Comparison of ENCODE assay signal across 18 cellular contexts in the genomic region with DNA sequence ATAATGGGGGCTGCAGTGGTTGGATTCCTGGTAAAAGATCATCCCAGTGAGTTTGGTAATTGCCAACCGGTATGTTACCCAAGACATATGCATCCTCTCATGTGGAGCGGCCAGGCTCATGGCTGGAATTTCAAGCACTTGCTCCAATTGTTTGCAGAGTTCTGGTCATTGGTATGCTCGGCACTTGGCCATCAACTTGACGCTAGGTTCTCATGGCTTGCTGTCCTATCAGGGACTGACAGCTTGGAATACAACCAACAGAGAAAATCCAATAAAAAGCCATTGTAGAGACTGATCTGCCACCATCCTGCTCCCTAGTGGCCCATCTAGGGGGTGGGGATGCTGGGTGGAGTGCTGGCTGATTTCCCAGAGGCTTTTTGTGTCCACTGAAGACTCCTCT.
"Had no signal": no experiment of that assay in that cellular context is flagged by ENCODE, and none has a peak within 500 bp of the region (broad histone marks: within the 10 kb centered on the region; RNA-seq: fewer than 3 reads in every experiment).

No MANE protein-coding gene starts in this region.

- H3K4me1 ChIP-seq: ascending aorta had no signal

- H3K27me3 Mint-ChIP-seq: type B pancreatic cell had no signal

- H3K9me3 ChIP-seq: ascending aorta, left ventricle myocardium inferior, ovary, SK-N-SH had no signal

- H3K4me3 ChIP-seq: ascending aorta, cardiac muscle cell, left ventricle myocardium inferior, ovary had no signal

- H3K4me2 ChIP-seq: SK-N-SH had no signal

- H3K27me3 ChIP-seq: ascending aorta, cardiac muscle cell, ovary had no signal

- H3K36me3 Mint-ChIP-seq: activated CD8-positive, alpha-beta memory T cell treated with anti-CD3 and anti-CD28 coated beads, Interleukin-2, amount 10 ng/mL, durations not matched to agents 7 days and 5 days; activated naive CD4-positive, alpha-beta T cell treated with anti-CD3 and anti-CD28 coated beads, Interleukin-2, amount 10 ng/mL, durations not matched to agents 7 days and 5 days; naive B cell; stimulated activated naive B cell treated with anti-CD40 and anti-IgM and Interleukin-4, amounts not matched to agents 10 μg/mL and 1 μg/mL and 100 μg/mL, for 72 hours; T-cell had no signal

- H3K4me1 Mint-ChIP-seq: activated CD8-positive, alpha-beta memory T cell treated with anti-CD3 and anti-CD28 coated beads, Interleukin-2, amount 10 ng/mL, durations not matched to agents 7 days and 5 days; activated naive CD4-positive, alpha-beta T cell treated with anti-CD3 and anti-CD28 coated beads, Interleukin-2, amount 10 ng/mL, durations not matched to agents 7 days and 5 days; naive B cell; stimulated activated naive B cell treated with anti-CD40 and anti-IgM and Interleukin-4, amounts not matched to agents 10 μg/mL and 1 μg/mL and 100 μg/mL, for 72 hours; T-cell had no signal

- H3K4me3 Mint-ChIP-seq: activated CD8-positive, alpha-beta memory T cell treated with anti-CD3 and anti-CD28 coated beads, Interleukin-2, amount 10 ng/mL, durations not matched to agents 7 days and 5 days; activated naive CD4-positive, alpha-beta T cell treated with anti-CD3 and anti-CD28 coated beads, Interleukin-2, amount 10 ng/mL, durations not matched to agents 7 days and 5 days; activated T-cell treated with anti-CD3 and anti-CD28 coated beads, Interleukin-2, amount 50 U/mL, for 24 hours; naive B cell; stimulated activated naive B cell treated with anti-CD40 and anti-IgM and Interleukin-4, amounts not matched to agents 10 μg/mL and 1 μg/mL and 100 μg/mL, for 72 hours; T-cell; type B pancreatic cell had no signal

- H3K9ac ChIP-seq: SK-N-SH had no signal

- H3K36me3 ChIP-seq: ascending aorta, cardiac muscle cell, left ventricle myocardium inferior, ovary had no signal

- H3K27ac Mint-ChIP-seq: activated CD8-positive, alpha-beta memory T cell treated with anti-CD3 and anti-CD28 coated beads, Interleukin-2, amount 10 ng/mL, durations not matched to agents 7 days and 5 days; activated naive CD4-positive, alpha-beta T cell treated with anti-CD3 and anti-CD28 coated beads, Interleukin-2, amount 10 ng/mL, durations not matched to agents 7 days and 5 days; activated T-cell treated with anti-CD3 and anti-CD28 coated beads, Interleukin-2, amount 50 U/mL, for 24 hours; naive B cell; stimulated activated naive B cell treated with anti-CD40 and anti-IgM and Interleukin-4, amounts not matched to agents 10 μg/mL and 1 μg/mL and 100 μg/mL, for 72 hours; T-cell; type B pancreatic cell had no signal

- DNase-seq: activated CD4-positive, alpha-beta T cell treated with anti-CD3 and anti-CD28 coated beads for 1 hour; activated CD4-positive, alpha-beta T cell treated with anti-CD3 and anti-CD28 coated beads, Interleukin-2, amount 50 U/mL, for 4 hours; activated CD8-positive, alpha-beta memory T cell treated with anti-CD3 and anti-CD28 coated beads, Interleukin-2, amount 10 ng/mL, durations not matched to agents 7 days and 5 days; activated naive CD4-positive, alpha-beta T cell treated with anti-CD3 and anti-CD28 coated beads, Interleukin-2, amount 10 ng/mL, durations not matched to agents 7 days and 5 days; activated T-cell treated with anti-CD3 and anti-CD28 coated beads, Interleukin-2, amount 50 U/mL, for 24 hours; islet precursor cell; left ventricle myocardium inferior; midbrain; naive B cell; ovary; SK-N-SH; stimulated activated CD4-positive, alpha-beta T cell treated with anti-CD3 and anti-CD28 coated beads, Interleukin-2, amount 100 ng/mL, for 48 hours; stimulated activated naive B cell treated with anti-CD40 and anti-IgM and Interleukin-4, amounts not matched to agents 10 μg/mL and 1 μg/mL and 100 μg/mL, for 72 hours; T-cell; T-helper 9 cell had no signal

- H3K9me3 Mint-ChIP-seq: activated naive CD4-positive, alpha-beta T cell treated with anti-CD3 and anti-CD28 coated beads, Interleukin-2, amount 10 ng/mL, durations not matched to agents 7 days and 5 days; activated T-cell treated with anti-CD3 and anti-CD28 coated beads, Interleukin-2, amount 50 U/mL, for 24 hours; stimulated activated naive B cell treated with anti-CD40 and anti-IgM and Interleukin-4, amounts not matched to agents 10 μg/mL and 1 μg/mL and 100 μg/mL, for 72 hours; T-cell had no signal

- H3K27ac ChIP-seq: ascending aorta, cardiac muscle cell, ovary had no signal

- ATAC-seq: activated CD8-positive, alpha-beta memory T cell treated with anti-CD3 and anti-CD28 coated beads, Interleukin-2, amount 10 ng/mL, durations not matched to agents 7 days and 5 days; stimulated activated naive B cell treated with anti-CD40 and anti-IgM and Interleukin-4, amounts not matched to agents 10 μg/mL and 1 μg/mL and 100 μg/mL, for 72 hours; T-cell had no signal
